16 cellular contexts compared by ENCODE assay signal in the genomic region with DNA sequence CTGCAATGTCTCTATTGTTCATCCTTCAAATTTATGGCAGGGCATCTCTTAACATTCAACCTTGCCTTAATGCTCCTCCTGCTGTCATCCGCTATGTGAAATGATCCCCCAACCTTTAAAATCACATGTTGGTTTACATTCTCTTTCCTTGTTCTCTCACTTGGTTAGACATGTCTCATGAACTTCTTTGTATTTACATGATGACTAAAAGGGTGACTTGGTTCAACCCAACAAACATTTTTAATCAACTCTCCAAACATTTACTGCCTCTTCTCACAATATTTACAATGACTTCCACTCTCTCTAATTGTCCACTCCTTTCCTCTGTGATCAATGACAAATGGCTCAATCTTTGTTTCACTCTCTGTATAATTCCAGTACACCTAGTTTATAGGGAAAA.
DNase-seq lines count a peak whose midpoint lies in the region; FAIRE-seq and TF ChIP-seq lines count a peak whose summit lies in the region.
"Had no signal": no experiment of that assay in that cellular context is flagged by ENCODE, and none has a peak within 500 bp of the region (broad histone marks: within the 10 kb centered on the region; RNA-seq: fewer than 3 reads in every experiment).

No MANE protein-coding gene starts in this region.

- no peaks in the 10 kb centered on the region for H3K9me3 ChIP-seq in Karpas-422 (ENCODE audit: low read length)
- H3K9me3 ChIP-seq: BLaER1 treated with 17β-estradiol and CSF1 and Interleukin-3, amounts not matched to agents 10 nM and 100 nM had no signal

- no peaks in the 10 kb centered on the region for H4K20me1 ChIP-seq in Karpas-422 (ENCODE audit: insufficient read depth, low read depth, low read length)
- H4K20me1 ChIP-seq: BLaER1 treated with 17β-estradiol and CSF1 and Interleukin-3, amounts not matched to agents 10 nM and 100 nM had no signal

- H3K36me3 ChIP-seq in bronchial epithelial cell (ENCODE audit: control insufficient read depth, insufficient read depth, low read length) (no peaks in the 10 kb centered on the region), Karpas-422 (ENCODE audit: insufficient read depth, low read length) (no peaks in the 10 kb centered on the region)
- H3K36me3 ChIP-seq: BLaER1 treated with 17β-estradiol and CSF1 and Interleukin-3, amounts not matched to agents 10 nM and 100 nM had no signal

- H3K4me1 ChIP-seq in Karpas-422 (ENCODE audit: low read length), result no peaks in the 10 kb centered on the region
- H3K4me1 ChIP-seq: BLaER1 treated with 17β-estradiol and CSF1 and Interleukin-3, amounts not matched to agents 10 nM and 100 nM had no signal

- intact Hi-C loops in cardiac septum (cut with DNase I), result no loop called here

- TF ChIP-seq CTCF in 22Rv1 (IDR thresholded peaks at IDR 0.05), result no peak
- no peak for TF ChIP-seq CTCF in bronchial epithelial cell (IDR thresholded peaks at IDR 0.05; ENCODE audit: insufficient read depth, low read length, severe bottlenecking)
- TF ChIP-seq CTCF in mesothelial cell of epicardium (IDR thresholded peaks at IDR 0.05; ENCODE audit: unreplicated experiment), result no peak

- H3K27me3 ChIP-seq in bronchial epithelial cell (ENCODE audit: control insufficient read depth, insufficient read depth, low read length), result no peaks in the 10 kb centered on the region
- no peaks in the 10 kb centered on the region for H3K27me3 ChIP-seq in Karpas-422 (ENCODE audit: low read length)
- H3K27me3 ChIP-seq: BLaER1 treated with 17β-estradiol and CSF1 and Interleukin-3, amounts not matched to agents 10 nM and 100 nM had no signal

- no peak overlapping the region for H3K4me3 ChIP-seq in bronchial epithelial cell (ENCODE audit: low read depth, low read length)
- H3K4me3 ChIP-seq in Karpas-422 (ENCODE audit: low read length), result no peak overlapping the region
- H3K4me3 ChIP-seq: BLaER1 treated with 17β-estradiol and CSF1 and Interleukin-3, amounts not matched to agents 10 nM and 100 nM had no signal

- H3K4me1 Mint-ChIP-seq in mesothelial cell of epicardium, result peaks cover 24% of the 10 kb centered on the region

- H3K4me3 Mint-ChIP-seq in mesothelial cell of epicardium, result no peak overlapping the region
- H3K4me3 Mint-ChIP-seq: B cell; CD8-positive, alpha-beta T cell; H9 had no signal

- no peaks in the 10 kb centered on the region for H3K9me3 Mint-ChIP-seq in mesothelial cell of epicardium
- H3K9me3 Mint-ChIP-seq: CD8-positive, alpha-beta T cell; H9 had no signal

- DNase-seq in GM12891 (ENCODE audit: insufficient read length, low spot score) (no peak), bronchial epithelial cell (ENCODE audit: low read depth) (peak; percentile 51), mesothelial cell of epicardium (ENCODE audit: low spot score in 2 of 2, unreplicated experiment in 2 of 2) (no peak), GM19238 (ENCODE audit: insufficient read length, low spot score) (no peak), Karpas-422 (no peak), cardiac septum (ENCODE audit: low spot score) (no peak)
- DNase-seq: Calu3; CD8-positive, alpha-beta T cell; H9; IMR-90 had no signal

- H3K79me2 ChIP-seq in Karpas-422 (ENCODE audit: low read length), result no peaks in the 10 kb centered on the region

- no peak overlapping the region for H3K4me2 ChIP-seq in Karpas-422 (ENCODE audit: low read depth, low read length, poor library complexity, severe bottlenecking)
- H3K4me2 ChIP-seq: BLaER1 treated with 17β-estradiol and CSF1 and Interleukin-3, amounts not matched to agents 10 nM and 100 nM had no signal

- FAIRE-seq in GM12891 (lab: Jason Lieb, UNC), result peak; percentile 43
- FAIRE-seq in bronchial epithelial cell (lab: Jason Lieb, UNC), result no peak
- FAIRE-seq: G401.6, H1, HTR-8/SVneo had no signal

- no peaks in the 10 kb centered on the region for H3K36me3 Mint-ChIP-seq in mesothelial cell of epicardium
- H3K36me3 Mint-ChIP-seq: CD8-positive, alpha-beta T cell had no signal

- H3K27ac ChIP-seq in 22Rv1 (peak overlapping the region; percentile 63), Karpas-422 (ENCODE audit: low read length) (no peak overlapping the region)
- H3K27ac ChIP-seq: BLaER1 treated with 17β-estradiol and CSF1 and Interleukin-3, amounts not matched to agents 10 nM and 100 nM had no signal

- H3K9me2 ChIP-seq in Karpas-422 (replicated peaks; ENCODE audit: insufficient read depth, low read length), result no peaks in the 10 kb centered on the region

- no peak overlapping the region for H3K9ac ChIP-seq in Karpas-422 (ENCODE audit: low read length)
- H3K9ac ChIP-seq: BLaER1 treated with 17β-estradiol and CSF1 and Interleukin-3, amounts not matched to agents 10 nM and 100 nM had no signal

- no peak for TF ChIP-seq POLR2A in GM12891 (IDR thresholded peaks at IDR 0.05; ENCODE audit: low read depth, low read length)

- no peaks in the 10 kb centered on the region for H3K27me3 Mint-ChIP-seq in mesothelial cell of epicardium (ENCODE audit: low read depth)
- H3K27me3 Mint-ChIP-seq: B cell had no signal

- H2AFZ ChIP-seq in Karpas-422 (ENCODE audit: low read length), result no peak overlapping the region

- peak overlapping the region; percentile 55 for H3K27ac Mint-ChIP-seq in mesothelial cell of epicardium
- H3K27ac Mint-ChIP-seq: B cell; CD8-positive, alpha-beta T cell; H9 had no signal

TF ChIP-seq in GM12891, 5 proteins besides CTCF, POLR2A, EP300 and RAD21:
- TF ChIP-seq PAX5 (IDR thresholded peaks at IDR 0.05; ENCODE audit: insufficient read depth, low read length, severe bottlenecking), result no peak
- no peak for TF ChIP-seq SPI1 (IDR thresholded peaks at IDR 0.05; ENCODE audit: low read depth, low read length)
- no peak for TF ChIP-seq TAF1 (IDR thresholded peaks at IDR 0.05; ENCODE audit: low read depth, low read length)
- no peak for TF ChIP-seq POLR2AphosphoS5 (IDR thresholded peaks at IDR 0.05; ENCODE audit: low read depth, low read length)
- TF ChIP-seq POU2F2 (IDR thresholded peaks at IDR 0.05; ENCODE audit: low read depth, low read length), result no peak
TF ChIP-seq in GM12891: peak in this region for 0.
